ENCODE assay signal across 1 cellular context in the genomic region with DNA sequence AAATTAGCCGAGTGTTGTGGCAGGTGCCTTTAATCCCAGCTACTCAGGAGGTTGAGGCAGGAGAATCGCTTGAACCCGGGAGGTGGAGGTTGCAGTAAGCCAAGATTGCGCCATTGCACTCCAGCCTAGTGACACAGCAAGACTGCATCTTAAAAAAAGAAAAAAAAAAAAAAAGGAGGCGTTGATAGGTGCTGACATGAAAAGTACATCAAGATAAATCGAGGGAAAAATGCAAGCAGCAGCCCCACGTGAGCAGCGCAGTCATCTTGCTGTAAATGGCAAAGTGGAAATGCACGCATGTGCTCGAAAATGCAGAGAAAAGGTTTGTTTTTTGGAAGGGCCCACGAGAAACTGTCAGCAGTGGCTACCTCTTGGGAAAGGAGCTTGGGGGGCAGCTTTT.
TF ChIP-seq lines count a peak whose summit lies in the region.

No MANE protein-coding gene starts in this region.

TF ChIP-seq in K562, 482 proteins besides CTCF, POLR2A, EP300 and RAD21 (continues in another document):
- TF ChIP-seq POLR3A (IDR thresholded peaks at IDR 0.05; ENCODE audit: borderline replicate concordance, extremely low read depth, insufficient read depth, insufficient read length) = no peak
- TF ChIP-seq MTA1 (IDR thresholded peaks at IDR 0.05; ENCODE audit: borderline replicate concordance) = no peak
- TF ChIP-seq ATF7 (IDR thresholded peaks at IDR 0.05) = 0 out of 2 replicates have a peak, but pooled peaks have one; percentile 15
- TF ChIP-seq, protein P1, sequence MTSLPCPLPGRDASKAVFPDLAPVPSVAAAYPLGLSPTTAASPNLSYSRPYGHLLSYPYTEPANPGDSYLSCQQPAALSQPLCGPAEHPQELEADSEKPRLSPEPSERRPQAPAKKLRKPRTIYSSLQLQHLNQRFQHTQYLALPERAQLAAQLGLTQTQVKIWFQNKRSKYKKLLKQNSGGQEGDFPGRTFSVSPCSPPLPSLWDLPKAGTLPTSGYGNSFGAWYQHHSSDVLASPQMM (CRISPR knock-in tag; IDR thresholded peaks at IDR 0.05) = no peak
- TF ChIP-seq PHB (CRISPR knock-in tag; IDR thresholded peaks at IDR 0.05) = no peak
- no peak for TF ChIP-seq KAT8 (IDR thresholded peaks at IDR 0.05; ENCODE audit: low read depth)
- TF ChIP-seq, protein P2, sequence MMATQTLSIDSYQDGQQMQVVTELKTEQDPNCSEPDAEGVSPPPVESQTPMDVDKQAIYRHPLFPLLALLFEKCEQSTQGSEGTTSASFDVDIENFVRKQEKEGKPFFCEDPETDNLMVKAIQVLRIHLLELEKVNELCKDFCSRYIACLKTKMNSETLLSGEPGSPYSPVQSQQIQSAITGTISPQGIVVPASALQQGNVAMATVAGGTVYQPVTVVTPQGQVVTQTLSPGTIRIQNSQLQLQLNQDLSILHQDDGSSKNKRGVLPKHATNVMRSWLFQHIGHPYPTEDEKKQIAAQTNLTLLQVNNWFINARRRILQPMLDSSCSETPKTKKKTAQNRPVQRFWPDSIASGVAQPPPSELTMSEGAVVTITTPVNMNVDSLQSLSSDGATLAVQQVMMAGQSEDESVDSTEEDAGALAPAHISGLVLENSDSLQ (IDR thresholded peaks at IDR 0.05) = peak; percentile 52; the same call in 1 of the 2 replicates
- no peak for TF ChIP-seq HOXB6 (CRISPR knock-in tag; IDR thresholded peaks at IDR 0.05; ENCODE audit: borderline replicate concordance)
- peak; percentile 66 for TF ChIP-seq RAD51 (IDR thresholded peaks at IDR 0.05; ENCODE audit: borderline replicate concordance, low read depth)
- no peak for TF ChIP-seq STAT6 (CRISPR knock-in tag; IDR thresholded peaks at IDR 0.05)
- TF ChIP-seq NUFIP1 (IDR thresholded peaks at IDR 0.05; ENCODE audit: partially characterized antibody) = no peak
- peak; percentile 60; the same call in 1 of the 2 replicates for TF ChIP-seq MECOM (CRISPR knock-in tag; IDR thresholded peaks at IDR 0.05)
- TF ChIP-seq, protein P3, sequence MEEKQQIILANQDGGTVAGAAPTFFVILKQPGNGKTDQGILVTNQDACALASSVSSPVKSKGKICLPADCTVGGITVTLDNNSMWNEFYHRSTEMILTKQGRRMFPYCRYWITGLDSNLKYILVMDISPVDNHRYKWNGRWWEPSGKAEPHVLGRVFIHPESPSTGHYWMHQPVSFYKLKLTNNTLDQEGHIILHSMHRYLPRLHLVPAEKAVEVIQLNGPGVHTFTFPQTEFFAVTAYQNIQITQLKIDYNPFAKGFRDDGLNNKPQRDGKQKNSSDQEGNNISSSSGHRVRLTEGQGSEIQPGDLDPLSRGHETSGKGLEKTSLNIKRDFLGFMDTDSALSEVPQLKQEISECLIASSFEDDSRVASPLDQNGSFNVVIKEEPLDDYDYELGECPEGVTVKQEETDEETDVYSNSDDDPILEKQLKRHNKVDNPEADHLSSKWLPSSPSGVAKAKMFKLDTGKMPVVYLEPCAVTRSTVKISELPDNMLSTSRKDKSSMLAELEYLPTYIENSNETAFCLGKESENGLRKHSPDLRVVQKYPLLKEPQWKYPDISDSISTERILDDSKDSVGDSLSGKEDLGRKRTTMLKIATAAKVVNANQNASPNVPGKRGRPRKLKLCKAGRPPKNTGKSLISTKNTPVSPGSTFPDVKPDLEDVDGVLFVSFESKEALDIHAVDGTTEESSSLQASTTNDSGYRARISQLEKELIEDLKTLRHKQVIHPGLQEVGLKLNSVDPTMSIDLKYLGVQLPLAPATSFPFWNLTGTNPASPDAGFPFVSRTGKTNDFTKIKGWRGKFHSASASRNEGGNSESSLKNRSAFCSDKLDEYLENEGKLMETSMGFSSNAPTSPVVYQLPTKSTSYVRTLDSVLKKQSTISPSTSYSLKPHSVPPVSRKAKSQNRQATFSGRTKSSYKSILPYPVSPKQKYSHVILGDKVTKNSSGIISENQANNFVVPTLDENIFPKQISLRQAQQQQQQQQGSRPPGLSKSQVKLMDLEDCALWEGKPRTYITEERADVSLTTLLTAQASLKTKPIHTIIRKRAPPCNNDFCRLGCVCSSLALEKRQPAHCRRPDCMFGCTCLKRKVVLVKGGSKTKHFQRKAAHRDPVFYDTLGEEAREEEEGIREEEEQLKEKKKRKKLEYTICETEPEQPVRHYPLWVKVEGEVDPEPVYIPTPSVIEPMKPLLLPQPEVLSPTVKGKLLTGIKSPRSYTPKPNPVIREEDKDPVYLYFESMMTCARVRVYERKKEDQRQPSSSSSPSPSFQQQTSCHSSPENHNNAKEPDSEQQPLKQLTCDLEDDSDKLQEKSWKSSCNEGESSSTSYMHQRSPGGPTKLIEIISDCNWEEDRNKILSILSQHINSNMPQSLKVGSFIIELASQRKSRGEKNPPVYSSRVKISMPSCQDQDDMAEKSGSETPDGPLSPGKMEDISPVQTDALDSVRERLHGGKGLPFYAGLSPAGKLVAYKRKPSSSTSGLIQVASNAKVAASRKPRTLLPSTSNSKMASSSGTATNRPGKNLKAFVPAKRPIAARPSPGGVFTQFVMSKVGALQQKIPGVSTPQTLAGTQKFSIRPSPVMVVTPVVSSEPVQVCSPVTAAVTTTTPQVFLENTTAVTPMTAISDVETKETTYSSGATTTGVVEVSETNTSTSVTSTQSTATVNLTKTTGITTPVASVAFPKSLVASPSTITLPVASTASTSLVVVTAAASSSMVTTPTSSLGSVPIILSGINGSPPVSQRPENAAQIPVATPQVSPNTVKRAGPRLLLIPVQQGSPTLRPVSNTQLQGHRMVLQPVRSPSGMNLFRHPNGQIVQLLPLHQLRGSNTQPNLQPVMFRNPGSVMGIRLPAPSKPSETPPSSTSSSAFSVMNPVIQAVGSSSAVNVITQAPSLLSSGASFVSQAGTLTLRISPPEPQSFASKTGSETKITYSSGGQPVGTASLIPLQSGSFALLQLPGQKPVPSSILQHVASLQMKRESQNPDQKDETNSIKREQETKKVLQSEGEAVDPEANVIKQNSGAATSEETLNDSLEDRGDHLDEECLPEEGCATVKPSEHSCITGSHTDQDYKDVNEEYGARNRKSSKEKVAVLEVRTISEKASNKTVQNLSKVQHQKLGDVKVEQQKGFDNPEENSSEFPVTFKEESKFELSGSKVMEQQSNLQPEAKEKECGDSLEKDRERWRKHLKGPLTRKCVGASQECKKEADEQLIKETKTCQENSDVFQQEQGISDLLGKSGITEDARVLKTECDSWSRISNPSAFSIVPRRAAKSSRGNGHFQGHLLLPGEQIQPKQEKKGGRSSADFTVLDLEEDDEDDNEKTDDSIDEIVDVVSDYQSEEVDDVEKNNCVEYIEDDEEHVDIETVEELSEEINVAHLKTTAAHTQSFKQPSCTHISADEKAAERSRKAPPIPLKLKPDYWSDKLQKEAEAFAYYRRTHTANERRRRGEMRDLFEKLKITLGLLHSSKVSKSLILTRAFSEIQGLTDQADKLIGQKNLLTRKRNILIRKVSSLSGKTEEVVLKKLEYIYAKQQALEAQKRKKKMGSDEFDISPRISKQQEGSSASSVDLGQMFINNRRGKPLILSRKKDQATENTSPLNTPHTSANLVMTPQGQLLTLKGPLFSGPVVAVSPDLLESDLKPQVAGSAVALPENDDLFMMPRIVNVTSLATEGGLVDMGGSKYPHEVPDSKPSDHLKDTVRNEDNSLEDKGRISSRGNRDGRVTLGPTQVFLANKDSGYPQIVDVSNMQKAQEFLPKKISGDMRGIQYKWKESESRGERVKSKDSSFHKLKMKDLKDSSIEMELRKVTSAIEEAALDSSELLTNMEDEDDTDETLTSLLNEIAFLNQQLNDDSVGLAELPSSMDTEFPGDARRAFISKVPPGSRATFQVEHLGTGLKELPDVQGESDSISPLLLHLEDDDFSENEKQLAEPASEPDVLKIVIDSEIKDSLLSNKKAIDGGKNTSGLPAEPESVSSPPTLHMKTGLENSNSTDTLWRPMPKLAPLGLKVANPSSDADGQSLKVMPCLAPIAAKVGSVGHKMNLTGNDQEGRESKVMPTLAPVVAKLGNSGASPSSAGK (IDR thresholded peaks at IDR 0.05) = 0 out of 2 replicates have a peak, but pooled peaks have one; percentile 18
- TF ChIP-seq CEBPB (tag; IDR thresholded peaks at IDR 0.05) = peak; percentile 96
- TF ChIP-seq C11orf30 (IDR thresholded peaks at IDR 0.05; ENCODE audit: low read depth) = peak; percentile 74
- no peak for TF ChIP-seq ZNF75A (CRISPR knock-in tag; IDR thresholded peaks at IDR 0.05)
- TF ChIP-seq ZNF445 (CRISPR knock-in tag; IDR thresholded peaks at IDR 0.05; ENCODE audit: low read depth) = no peak
- peak; percentile 89 for TF ChIP-seq ZNF384 (IDR thresholded peaks at IDR 0.05; ENCODE audit: low read depth, low read length)
- TF ChIP-seq, protein P4, sequence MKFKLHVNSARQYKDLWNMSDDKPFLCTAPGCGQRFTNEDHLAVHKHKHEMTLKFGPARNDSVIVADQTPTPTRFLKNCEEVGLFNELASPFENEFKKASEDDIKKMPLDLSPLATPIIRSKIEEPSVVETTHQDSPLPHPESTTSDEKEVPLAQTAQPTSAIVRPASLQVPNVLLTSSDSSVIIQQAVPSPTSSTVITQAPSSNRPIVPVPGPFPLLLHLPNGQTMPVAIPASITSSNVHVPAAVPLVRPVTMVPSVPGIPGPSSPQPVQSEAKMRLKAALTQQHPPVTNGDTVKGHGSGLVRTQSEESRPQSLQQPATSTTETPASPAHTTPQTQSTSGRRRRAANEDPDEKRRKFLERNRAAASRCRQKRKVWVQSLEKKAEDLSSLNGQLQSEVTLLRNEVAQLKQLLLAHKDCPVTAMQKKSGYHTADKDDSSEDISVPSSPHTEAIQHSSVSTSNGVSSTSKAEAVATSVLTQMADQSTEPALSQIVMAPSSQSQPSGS (CRISPR knock-in tag; IDR thresholded peaks at IDR 0.05) = no peak
- no peak for TF ChIP-seq KHSRP (IDR thresholded peaks at IDR 0.05)
- peak; percentile 60 for TF ChIP-seq NFE2 (IDR thresholded peaks at IDR 0.05; ENCODE audit: low read depth)
- peak; percentile 72 for TF ChIP-seq DPF2 (IDR thresholded peaks at IDR 0.05)
- TF ChIP-seq L3MBTL2 (IDR thresholded peaks at IDR 0.05) = peak; percentile 47; the same call in 1 of the 2 replicates
- TF ChIP-seq ZNF12 (CRISPR knock-in tag; IDR thresholded peaks at IDR 0.05) = no peak
- no peak for TF ChIP-seq MAFF (IDR thresholded peaks at IDR 0.05; ENCODE audit: low read length)
- TF ChIP-seq, protein P5, sequence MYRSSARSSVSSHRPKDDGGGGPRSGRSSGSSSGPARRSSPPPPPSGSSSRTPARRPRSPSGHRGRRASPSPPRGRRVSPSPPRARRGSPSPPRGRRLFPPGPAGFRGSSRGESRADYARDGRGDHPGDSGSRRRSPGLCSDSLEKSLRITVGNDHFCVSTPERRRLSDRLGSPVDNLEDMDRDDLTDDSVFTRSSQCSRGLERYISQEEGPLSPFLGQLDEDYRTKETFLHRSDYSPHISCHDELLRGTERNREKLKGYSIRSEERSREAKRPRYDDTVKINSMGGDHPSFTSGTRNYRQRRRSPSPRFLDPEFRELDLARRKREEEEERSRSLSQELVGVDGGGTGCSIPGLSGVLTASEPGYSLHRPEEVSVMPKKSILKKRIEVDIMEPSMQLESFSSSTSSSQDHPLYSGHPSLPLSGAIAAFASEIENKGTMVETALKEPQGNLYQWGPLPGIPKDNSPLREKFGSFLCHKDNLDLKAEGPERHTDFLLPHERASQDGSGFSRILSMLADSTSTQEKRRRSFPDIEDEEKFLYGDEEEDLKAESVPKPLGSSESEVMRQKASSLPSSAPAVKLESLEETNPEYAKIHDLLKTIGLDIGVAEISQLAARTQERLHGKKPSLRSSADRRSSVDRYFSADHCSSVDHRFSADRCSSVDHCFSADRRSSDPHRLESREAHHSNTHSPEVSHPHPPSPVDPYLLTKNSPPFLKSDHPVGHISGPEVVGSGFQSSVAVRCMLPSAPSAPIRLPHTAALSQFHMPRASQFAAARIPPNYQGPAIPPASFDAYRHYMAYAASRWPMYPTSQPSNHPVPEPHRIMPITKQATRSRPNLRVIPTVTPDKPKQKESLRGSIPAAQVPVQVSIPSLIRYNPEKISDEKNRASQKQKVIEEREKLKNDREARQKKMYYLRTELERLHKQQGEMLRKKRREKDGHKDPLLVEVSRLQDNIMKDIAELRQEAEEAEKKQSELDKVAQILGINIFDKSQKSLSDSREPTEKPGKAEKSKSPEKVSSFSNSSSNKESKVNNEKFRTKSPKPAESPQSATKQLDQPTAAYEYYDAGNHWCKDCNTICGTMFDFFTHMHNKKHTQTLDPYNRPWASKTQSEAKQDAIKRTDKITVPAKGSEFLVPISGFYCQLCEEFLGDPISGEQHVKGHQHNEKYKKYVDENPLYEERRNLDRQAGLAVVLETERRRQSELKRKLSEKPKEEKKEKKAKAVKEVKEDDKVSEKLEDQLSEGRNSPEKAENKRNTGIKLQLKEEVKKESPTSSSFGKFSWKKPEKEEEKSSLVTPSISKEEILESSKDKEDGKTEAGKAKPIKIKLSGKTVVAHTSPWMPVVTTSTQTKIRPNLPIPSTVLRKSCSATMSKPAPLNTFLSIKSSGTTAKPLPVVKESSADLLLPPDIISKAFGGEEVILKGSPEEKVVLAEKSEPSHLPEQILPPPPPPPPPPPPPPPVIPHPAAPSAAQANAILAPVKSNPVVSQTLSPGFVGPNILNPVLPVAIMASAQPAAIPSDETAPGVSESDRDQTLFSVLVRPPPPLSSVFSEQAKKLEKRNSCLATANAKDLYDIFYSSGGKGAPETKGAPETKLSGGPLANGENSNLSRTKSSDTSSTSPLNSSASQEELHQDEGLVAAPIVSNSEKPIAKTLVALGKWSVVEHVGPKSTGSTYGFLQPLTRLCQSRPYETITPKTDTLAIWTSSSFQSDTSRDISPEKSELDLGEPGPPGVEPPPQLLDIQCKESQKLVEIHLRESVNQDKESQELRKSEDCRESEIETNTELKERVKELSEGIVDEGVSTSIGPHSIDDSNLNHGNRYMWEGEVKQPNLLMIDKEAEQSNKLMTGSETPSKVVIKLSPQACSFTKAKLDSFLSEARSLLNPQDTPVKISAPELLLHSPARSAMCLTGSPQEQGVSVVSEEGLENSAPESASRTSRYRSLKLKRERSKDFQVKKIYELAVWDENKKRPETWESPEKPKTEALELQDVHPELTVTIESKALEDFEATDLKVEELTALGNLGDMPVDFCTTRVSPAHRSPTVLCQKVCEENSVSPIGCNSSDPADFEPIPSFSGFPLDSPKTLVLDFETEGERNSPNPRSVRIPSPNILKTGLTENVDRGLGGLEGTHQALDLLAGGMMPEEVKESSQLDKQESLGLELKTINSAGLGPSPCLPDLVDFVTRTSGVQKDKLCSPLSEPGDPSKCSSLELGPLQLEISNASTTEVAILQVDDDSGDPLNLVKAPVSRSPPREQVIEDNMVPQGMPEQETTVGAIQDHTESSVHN (IDR thresholded peaks at IDR 0.05; ENCODE audit: borderline replicate concordance in 1 of 2, low read depth in 1 of 2) = 0 out of 4 replicates have a peak, but pooled peaks of 1 of the 2 experiments have one; percentile 44
- no peak for TF ChIP-seq HNRNPL (IDR thresholded peaks at IDR 0.05; ENCODE audit: low read depth, low read length)
